12 cellular contexts compared by ENCODE assay signal in genomic region chr5:177598477-177598876, GRCh38. TPM values are rescaled to one million over a fixed set of nuclear protein-coding genes. Genes with fewer than 3 reads are reported as not detected.
DNase-seq lines count a peak whose midpoint lies in the region; ATAC-seq and TF ChIP-seq lines count a peak whose summit lies in the region.
"Had no signal": no experiment of that assay in that cellular context is flagged by ENCODE, and none has a peak within 500 bp of the region (broad histone marks: within the 10 kb centered on the region; RNA-seq: fewer than 3 reads in every experiment).

No MANE protein-coding gene starts in this region.

- H3K4me1 ChIP-seq in PC-9 (replicated peaks; ENCODE audit: insufficient read depth): peaks cover 13% of the 10 kb centered on the region

- H4K20me1 ChIP-seq in PC-9 (ENCODE audit: insufficient read depth): no peaks in the 10 kb centered on the region

- peaks cover 5% of the 10 kb centered on the region; the same call in 1 of the 2 replicates for H3K36me3 ChIP-seq in PC-9 (ENCODE audit: low read depth)

- intact Hi-C loops in activated CD4-positive, alpha-beta T cell treated with anti-CD3 and anti-CD28 coated beads, Interleukin-2, amount 10 ng/mL, durations not matched to agents 24 days and 14 days (cut with micrococcal nuclease): loop anchor here (10.0 kb wide), 1 partner anchor 194 kb away; the partner anchor contains the start of genes F12 and PFN3
- intact Hi-C loops in PC-9 (cut with micrococcal nuclease; ENCODE audit: unreplicated experiment): no loop called here

- H3K9me3 ChIP-seq in PC-9 (ENCODE audit: insufficient read depth, low read depth): no peaks in the 10 kb centered on the region
- H3K9me3 ChIP-seq: vagina had no signal

- CTCF ChIA-PET in PC-9 (lab: Charles Lee): no interaction called here

- BruUV-seq in PC-9 (replicated peaks; lab: Mats Ljungman, UMichigan): no TSS peak

- H3K79me2 ChIP-seq in PC-9 (ENCODE audit: low read depth): peaks cover 20% of the 10 kb centered on the region

- H3K9me3 Mint-ChIP-seq in activated CD4-positive, alpha-beta T cell treated with anti-CD3 and anti-CD28 coated beads, Interleukin-2, amount 10 ng/mL, durations not matched to agents 24 days and 14 days: no peaks in the 10 kb centered on the region
- no peaks in the 10 kb centered on the region for H3K9me3 Mint-ChIP-seq in brain
- H3K9me3 Mint-ChIP-seq in progenitor cell of endocrine pancreas (ENCODE audit: low read depth): no peaks in the 10 kb centered on the region

- peaks cover 23% of the 10 kb centered on the region for H3K4me1 Mint-ChIP-seq in activated CD4-positive, alpha-beta T cell treated with anti-CD3 and anti-CD28 coated beads, Interleukin-2, amount 10 ng/mL, durations not matched to agents 24 days and 14 days
- H3K4me1 Mint-ChIP-seq in brain (peaks cover 31% of the 10 kb centered on the region), progenitor cell of endocrine pancreas (ENCODE audit: low read depth) (peaks cover 15% of the 10 kb centered on the region)

- peaks cover 37% of the 10 kb centered on the region for H3K36me3 Mint-ChIP-seq in activated CD4-positive, alpha-beta T cell treated with anti-CD3 and anti-CD28 coated beads, Interleukin-2, amount 10 ng/mL, durations not matched to agents 24 days and 14 days (ENCODE audit: low read depth)
- H3K36me3 Mint-ChIP-seq in brain: peaks cover 33% of the 10 kb centered on the region
- peaks cover 12% of the 10 kb centered on the region for H3K36me3 Mint-ChIP-seq in progenitor cell of endocrine pancreas (ENCODE audit: insufficient read depth)

- POLR2A ChIA-PET in PC-9 (lab: Charles Lee; ENCODE audit: unreplicated experiment): no interaction called here

- peak overlapping the region; percentile 48 for H3K27ac Mint-ChIP-seq in activated CD4-positive, alpha-beta T cell treated with anti-CD3 and anti-CD28 coated beads, Interleukin-2, amount 10 ng/mL, durations not matched to agents 24 days and 14 days
- peak overlapping the region in 3 of 5 experiments; percentile 34 to 70 (median 50) for H3K27ac Mint-ChIP-seq in brain
- no peak overlapping the region for H3K27ac Mint-ChIP-seq in progenitor cell of endocrine pancreas

- peak overlapping the region; percentile 97 for H3K4me3 Mint-ChIP-seq in activated CD4-positive, alpha-beta T cell treated with anti-CD3 and anti-CD28 coated beads, Interleukin-2, amount 10 ng/mL, durations not matched to agents 24 days and 14 days
- peak overlapping the region; percentile 73 to 85 (median 79) for H3K4me3 Mint-ChIP-seq in brain
- peak overlapping the region; percentile 69 for H3K4me3 Mint-ChIP-seq in progenitor cell of endocrine pancreas (ENCODE audit: low read depth)

- H3K9me2 ChIP-seq in PC-9 (ENCODE audit: insufficient read depth): no peaks in the 10 kb centered on the region

- no peak for ATAC-seq in GM18861 (IDR thresholded peaks at IDR 0.05; ENCODE audit: unreplicated experiment)

- peak; percentile 56 for DNase-seq in activated CD4-positive, alpha-beta T cell treated with anti-CD3 and anti-CD28 coated beads, Interleukin-2, amount 10 ng/mL, durations not matched to agents 24 days and 14 days
- no peak for DNase-seq in activated CD4-positive, alpha-beta T cell treated with anti-CD3 and anti-CD28 coated beads for 48 hours
- no peak for DNase-seq in PC-9
- no peak for DNase-seq in progenitor cell of endocrine pancreas (ENCODE audit: low spot score, unreplicated experiment)
- DNase-seq in NCI-H1105 (lab: John Stamatoyannopoulos, UW): no peak
- DNase-seq in H4 (ENCODE audit: low spot score): no peak
- DNase-seq: activated CD4-positive, alpha-beta T cell treated with anti-CD3 and anti-CD28 coated beads for 1 hour; NCI-H1417 treated with DMSO at 0.1 percent for 48 hours; NCI-H524 treated with DMSO at 0.1 percent for 48 hours had no signal

- H3K4me3 ChIP-seq in PC-9: no peak overlapping the region

- no peaks in the 10 kb centered on the region for H3K27me3 ChIP-seq in PC-9 (ENCODE audit: insufficient read depth, low read depth)
- H3K27me3 ChIP-seq: vagina had no signal

- no peak overlapping the region for H2AFZ ChIP-seq in PC-9

- no peaks in the 10 kb centered on the region for H3K27me3 Mint-ChIP-seq in activated CD4-positive, alpha-beta T cell treated with anti-CD3 and anti-CD28 coated beads, Interleukin-2, amount 10 ng/mL, durations not matched to agents 24 days and 14 days
- H3K27me3 Mint-ChIP-seq in brain (peaks cover 5% of the 10 kb centered on the region), progenitor cell of endocrine pancreas (no peaks in the 10 kb centered on the region)

- peaks cover 14% of the 10 kb centered on the region; the same call in 1 of the 2 replicates for H3F3A ChIP-seq in PC-9 (ENCODE audit: insufficient read depth, low read depth)

- TF ChIP-seq CTCF in PC-9 (conservative IDR thresholded peaks at IDR 0.05) (no peak), brain (conservative IDR thresholded peaks at IDR 0.05) (no peak), progenitor cell of endocrine pancreas (IDR thresholded peaks at IDR 0.05; ENCODE audit: unreplicated experiment) (no peak)

- H3K4me2 ChIP-seq in PC-9: peak overlapping the region; percentile 93

- H3K27ac ChIP-seq in PC-9: no peak overlapping the region
- H3K27ac ChIP-seq: vagina had no signal

RNA-seq across cellular contexts. Expression of gene B4GALT7, which starts 1.5 kb away (rescaled TPM):
- 26.5 and 27.7 TPM in 2 replicates for total RNA-seq in activated CD4-positive, alpha-beta T cell treated with anti-CD3 and anti-CD28 coated beads, Interleukin-2, amount 10 ng/mL, durations not matched to agents 24 days and 14 days
- 27.9 and 29.5 TPM in 2 replicates for total RNA-seq in PC-9 (2021)
- polyA plus RNA-seq in brain (ENCODE audit: insufficient read depth, low read depth, low replicate concordance): 28.3 TPM
- total RNA-seq in progenitor cell of endocrine pancreas: 33.4 and 38.8 TPM in 2 replicates
- total RNA-seq in H4 (2014; rRNA removed; shearing (Covaris generic)): 35.6 and 40.4 TPM in 2 replicates

RNA-seq across cellular contexts. Expression of gene TMED9, which starts 6.5 kb away (rescaled TPM):
- 147 and 156 TPM in 2 replicates for total RNA-seq in activated CD4-positive, alpha-beta T cell treated with anti-CD3 and anti-CD28 coated beads, Interleukin-2, amount 10 ng/mL, durations not matched to agents 24 days and 14 days
- total RNA-seq in PC-9 (2021) (168 and 173 TPM in 2 replicates), progenitor cell of endocrine pancreas (161 and 170 TPM in 2 replicates)
- 92.1 TPM for polyA plus RNA-seq in brain (ENCODE audit: insufficient read depth, low read depth, low replicate concordance)
- total RNA-seq in H4 (2014; rRNA removed; shearing (Covaris generic)): 151 and 191 TPM in 2 replicates

RNA-seq across cellular contexts. Expression of gene FAM193B, which starts 44.1 kb away (rescaled TPM):
- total RNA-seq in activated CD4-positive, alpha-beta T cell treated with anti-CD3 and anti-CD28 coated beads, Interleukin-2, amount 10 ng/mL, durations not matched to agents 24 days and 14 days: 71.2 and 85.5 TPM in 2 replicates
- total RNA-seq in PC-9 (2021) (70.4 and 102 TPM in 2 replicates), progenitor cell of endocrine pancreas (163 and 165 TPM in 2 replicates)
- 21.6 TPM for polyA plus RNA-seq in brain (ENCODE audit: insufficient read depth, low read depth, low replicate concordance)
- 7.5 and 14.5 TPM in 2 replicates for total RNA-seq in H4 (2014; rRNA removed; shearing (Covaris generic))
